Comparison of ENCODE assay signal across 10 cellular contexts in genomic region chr17:64217249-64217652, GRCh38. TPM values are rescaled to one million over a fixed set of nuclear protein-coding genes. Genes with fewer than 3 reads are reported as not detected.
DNase-seq lines count a peak whose midpoint lies in the region; ATAC-seq, FAIRE-seq and TF ChIP-seq lines count a peak whose summit lies in the region.
"Had no signal": no experiment of that assay in that cellular context is flagged by ENCODE, and none has a peak within 500 bp of the region (broad histone marks: within the 10 kb centered on the region; RNA-seq: fewer than 3 reads in every experiment).

No MANE protein-coding gene starts in this region.

- no CpG with 5 or more reads among the region's 6 CpGs for WGBS in H9 (ENCODE audit: extremely low coverage, insufficient read length, low lambda C conversion rate)

- DNase-seq in H9 (no peak), left kidney (ENCODE audit: low read depth, low spot score) (peak; percentile 21), D721Med (ENCODE audit: insufficient read length, low spot score) (no peak), NCI-H446 (lab: John Stamatoyannopoulos, UW) (no peak), NCI-H1417 treated with DMSO at 0.1 percent for 48 hours (lab: John Stamatoyannopoulos, UW) (no peak)
- DNase-seq in stimulated activated effector memory CD8-positive, alpha-beta T cell treated with anti-CD3 and anti-CD28 coated beads, Interleukin-12 subunit alpha, Interleukin-12 subunit beta, amount 100 ng/mL, for 72 hours (ENCODE audit: low spot score in 2 of 2), result no peak
- DNase-seq: activated CD4-positive, alpha-beta memory T cell treated with anti-CD3 and anti-CD28 coated beads, Interleukin-2, amount 10 ng/mL, durations not matched to agents 7 days and 5 days; NCI-H2107 had no signal

- H3K36me3 Mint-ChIP-seq in H9 (ENCODE audit: insufficient read depth in 1 of 3, low read depth in 3 of 3), result peaks cover 2 to 17% (median 13%) of the 10 kb centered on the region in 3 experiments
- H3K36me3 Mint-ChIP-seq in stimulated activated effector memory CD8-positive, alpha-beta T cell treated with anti-CD3 and anti-CD28 coated beads, Interleukin-12 subunit alpha, Interleukin-12 subunit beta, amount 100 ng/mL, for 72 hours, result peaks cover 15% of the 10 kb centered on the region

- FAIRE-seq in D721Med (lab: Jason Lieb, UNC), result no peak

- H3K27me3 Mint-ChIP-seq in H9 (ENCODE audit: low read depth), result no peaks in the 10 kb centered on the region
- H3K27me3 Mint-ChIP-seq: activated CD4-positive, alpha-beta memory T cell treated with anti-CD3 and anti-CD28 coated beads, Interleukin-2, amount 10 ng/mL, durations not matched to agents 7 days and 5 days had no signal

- H3K23ac ChIP-seq in H9 (ENCODE audit: insufficient read length, low read depth, low read length), result no peak overlapping the region

- H3K4me2 ChIP-seq in H9 (ENCODE audit: insufficient read depth, insufficient read length, low read length), result no peak overlapping the region

- no peak overlapping the region for H2BK15ac ChIP-seq in H9 (ENCODE audit: low read depth, low read length)

- no peak overlapping the region for H2BK120ac ChIP-seq in H9 (ENCODE audit: low read depth, low read length, poor library complexity, severe bottlenecking)

- no peak overlapping the region for H2AFZ ChIP-seq in H9 (ENCODE audit: low read length)

- no peak overlapping the region for H4K8ac ChIP-seq in H9 (replicated peaks; ENCODE audit: insufficient read length, low read depth, low read length)

- H3K4ac ChIP-seq in H9 (ENCODE audit: low read depth, low read length), result no peak overlapping the region

- H3K9me3 ChIP-seq in H9 (ENCODE audit: control insufficient read depth, low read depth, low read length), result no peaks in the 10 kb centered on the region

- H3K79me2 ChIP-seq in H9 (ENCODE audit: insufficient read depth, low read length), result 0 out of 2 replicates have a peak, but pooled peaks cover 3% of the 10 kb centered on the region

- H4K20me1 ChIP-seq in H9 (ENCODE audit: control insufficient read depth, insufficient read depth, insufficient read length), result no peaks in the 10 kb centered on the region

- TF ChIP-seq CTCF in H9 (conservative IDR thresholded peaks at IDR 0.05), result no peak
- no peak for TF ChIP-seq CTCF in D721Med (IDR thresholded peaks at IDR 0.05; ENCODE audit: insufficient read depth, missing control alignments)

- H3K18ac ChIP-seq in H9 (ENCODE audit: insufficient read length, low read depth, low read length), result no peak overlapping the region

- no peaks in the 10 kb centered on the region for H3K27me3 ChIP-seq in H9 (ENCODE audit: insufficient read depth, low read length)

- no peak overlapping the region for H2BK20ac ChIP-seq in H9 (ENCODE audit: low read depth, low read length, poor library complexity, severe bottlenecking)

- peak overlapping the region in 2 of 3 experiments; percentile 62 to 84; a peak in 4 of 7 replicates for H3K27ac Mint-ChIP-seq in H9
- H3K27ac Mint-ChIP-seq in stimulated activated effector memory CD8-positive, alpha-beta T cell treated with anti-CD3 and anti-CD28 coated beads, Interleukin-12 subunit alpha, Interleukin-12 subunit beta, amount 100 ng/mL, for 72 hours, result peak overlapping the region; percentile 39
- H3K27ac Mint-ChIP-seq: activated CD4-positive, alpha-beta memory T cell treated with anti-CD3 and anti-CD28 coated beads, Interleukin-2, amount 10 ng/mL, durations not matched to agents 7 days and 5 days had no signal

- H3T11ph ChIP-seq in H9 (ENCODE audit: low read length), result no peak overlapping the region

- H3K9ac ChIP-seq in H9 (ENCODE audit: extremely low read depth, insufficient read length, low read length), result no peak overlapping the region

- H2AK5ac ChIP-seq in H9 (ENCODE audit: insufficient read length, low read length), result no peak overlapping the region

- no peak overlapping the region for H3K27ac ChIP-seq in H9 (ENCODE audit: insufficient read length, low read depth, low read length)
- H3K27ac ChIP-seq in angular gyrus (ENCODE audit: low read depth, low read length), result peak overlapping the region; percentile 52

- H4K91ac ChIP-seq in H9 (ENCODE audit: insufficient read length, low read depth, low read length), result no peak overlapping the region

- no peak overlapping the region for H4K5ac ChIP-seq in H9 (ENCODE audit: insufficient read length, low read depth, low read length)

- H3K56ac ChIP-seq in H9 (ENCODE audit: insufficient read length, low read depth, low read length), result no peak overlapping the region

- H3K4me1 Mint-ChIP-seq in H9, result peaks cover 19% of the 10 kb centered on the region in 2 experiments
- peaks cover 23% of the 10 kb centered on the region for H3K4me1 Mint-ChIP-seq in stimulated activated effector memory CD8-positive, alpha-beta T cell treated with anti-CD3 and anti-CD28 coated beads, Interleukin-12 subunit alpha, Interleukin-12 subunit beta, amount 100 ng/mL, for 72 hours

- no peak overlapping the region for H3K14ac ChIP-seq in H9 (ENCODE audit: insufficient read depth, low read length)

- ATAC-seq in stimulated activated effector memory CD8-positive, alpha-beta T cell treated with anti-CD3 and anti-CD28 coated beads, Interleukin-12 subunit alpha, Interleukin-12 subunit beta, amount 100 ng/mL, for 72 hours, result no peak
- no peak for ATAC-seq in HG02571 (IDR thresholded peaks at IDR 0.05; ENCODE audit: unreplicated experiment)

- no peak overlapping the region for H2BK12ac ChIP-seq in H9 (ENCODE audit: insufficient read length, low read depth, low read length)

- H2BK5ac ChIP-seq in H9 (ENCODE audit: insufficient read length, low read length), result no peak overlapping the region

- no peak overlapping the region for H3K4me3 Mint-ChIP-seq in H9
- H3K4me3 Mint-ChIP-seq in stimulated activated effector memory CD8-positive, alpha-beta T cell treated with anti-CD3 and anti-CD28 coated beads, Interleukin-12 subunit alpha, Interleukin-12 subunit beta, amount 100 ng/mL, for 72 hours, result no peak overlapping the region
- H3K4me3 Mint-ChIP-seq: activated CD4-positive, alpha-beta memory T cell treated with anti-CD3 and anti-CD28 coated beads, Interleukin-2, amount 10 ng/mL, durations not matched to agents 7 days and 5 days had no signal

- no peaks in the 10 kb centered on the region for H3K9me3 Mint-ChIP-seq in H9
- peaks cover 2% of the 10 kb centered on the region for H3K9me3 Mint-ChIP-seq in stimulated activated effector memory CD8-positive, alpha-beta T cell treated with anti-CD3 and anti-CD28 coated beads, Interleukin-12 subunit alpha, Interleukin-12 subunit beta, amount 100 ng/mL, for 72 hours
- H3K9me3 Mint-ChIP-seq: activated CD4-positive, alpha-beta memory T cell treated with anti-CD3 and anti-CD28 coated beads, Interleukin-2, amount 10 ng/mL, durations not matched to agents 7 days and 5 days had no signal

- peaks cover 9% of the 10 kb centered on the region for H3K79me1 ChIP-seq in H9 (ENCODE audit: insufficient read depth, low read depth, low read length, poor library complexity, severe bottlenecking)

- H3K4me1 ChIP-seq in H9 (ENCODE audit: insufficient read depth, low read length), result peaks cover 4% of the 10 kb centered on the region; the same call in 1 of the 2 replicates

- no peaks in the 10 kb centered on the region for H3K23me2 ChIP-seq in H9 (ENCODE audit: insufficient read length, low read depth, low read length, poor library complexity, severe bottlenecking)

RNA-seq across cellular contexts. Expression of gene TEX2, which starts 45.8 kb away (rescaled TPM):
- total RNA-seq in H9 (2021), result 12.2 and 12.4 TPM in 2 replicates
